ENCODE assay signal across 15 cellular contexts in the genomic region with DNA sequence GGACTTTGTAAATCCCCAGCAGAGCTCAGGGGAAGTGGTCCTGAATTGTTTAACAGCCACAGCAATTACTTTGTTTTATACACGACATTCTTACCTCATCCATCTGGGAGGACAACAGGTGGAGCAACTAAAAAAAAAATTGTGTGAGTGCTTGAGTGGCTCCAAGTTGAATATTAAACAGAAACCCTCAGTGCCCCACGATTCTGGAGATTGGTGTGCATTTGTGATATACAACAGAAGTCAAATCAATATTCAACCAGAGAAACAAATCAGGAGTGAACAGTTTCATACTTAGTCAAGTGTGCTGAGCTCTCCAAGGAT.
DNase-seq lines count a peak whose midpoint lies in the region; ATAC-seq, FAIRE-seq and TF ChIP-seq lines count a peak whose summit lies in the region.
"Had no signal": no experiment of that assay in that cellular context is flagged by ENCODE, and none has a peak within 500 bp of the region (broad histone marks: within the 10 kb centered on the region; RNA-seq: fewer than 3 reads in every experiment).

No MANE protein-coding gene starts in this region.

- DNase-seq in DMS53 treated with DMSO at 0.1 percent for 48 hours (lab: John Stamatoyannopoulos, UW; ENCODE audit: unreplicated experiment) (peak; percentile 42), WERI-Rb-1 (no peak), left lung (no peak), small intestine (peak; percentile 58), cortex of kidney (lab: John Stamatoyannopoulos, UW) (no peak)
- DNase-seq: GDM1, GOT3, NCI-H1105, NCI-H510A, SHP77, SK-N-SH had no signal

- 0 to 13% (median 3%) methylated on average over 2 of the region's 2 CpGs for whole genome bisulfite sequencing in small intestine, 3 donors

- no peak overlapping the region for H3K4me3 ChIP-seq in WERI-Rb-1 (ENCODE audit: low read depth, low read length)
- H3K4me3 ChIP-seq in left lung: no peak overlapping the region
- no peak overlapping the region for H3K4me3 ChIP-seq in small intestine (ENCODE audit: low read depth in 1 of 2, low read length in 2 of 2)
- H3K4me3 ChIP-seq: K562 had no signal

- TF ChIP-seq CTCF in WERI-Rb-1 (IDR thresholded peaks at IDR 0.05; ENCODE audit: low read depth, low read length): no peak
- no peak for TF ChIP-seq CTCF in left lung (IDR thresholded peaks at IDR 0.05)

- H3K36me3 ChIP-seq in WERI-Rb-1 (no peaks in the 10 kb centered on the region), left lung (no peaks in the 10 kb centered on the region), small intestine (ENCODE audit: control insufficient read depth in 2 of 2, insufficient read depth in 2 of 2, low read length in 2 of 2) (no peaks in the 10 kb centered on the region)

- peak; percentile 24 for ATAC-seq in left lung
- ATAC-seq in GM19463 (IDR thresholded peaks at IDR 0.05; ENCODE audit: unreplicated experiment): no peak
- ATAC-seq in GM18519 (IDR thresholded peaks at IDR 0.05; ENCODE audit: low FRiP score, unreplicated experiment): no peak
- ATAC-seq: K562 had no signal

- peaks cover 2% of the 10 kb centered on the region for H3K9me3 ChIP-seq in WERI-Rb-1 (ENCODE audit: severe bottlenecking)
- no peaks in the 10 kb centered on the region for H3K9me3 ChIP-seq in left lung
- H3K9me3 ChIP-seq in small intestine (ENCODE audit: control insufficient read depth, low read depth): no peaks in the 10 kb centered on the region
- H3K9me3 ChIP-seq: SK-N-SH had no signal

- H3K27ac ChIP-seq in WERI-Rb-1: peak overlapping the region; percentile 56
- no peak overlapping the region for H3K27ac ChIP-seq in left lung
- no peak overlapping the region for H3K27ac ChIP-seq in small intestine (ENCODE audit: low read depth in 1 of 2, low read length in 1 of 2)
- H3K27ac ChIP-seq: C4-2B had no signal

- FAIRE-seq in small intestine (lab: Jason Lieb, UNC): no peak
- FAIRE-seq: K562 had no signal

- H3K27me3 ChIP-seq in WERI-Rb-1 (ENCODE audit: insufficient read depth, low read depth, severe bottlenecking): no peaks in the 10 kb centered on the region
- H3K27me3 ChIP-seq in left lung: no peaks in the 10 kb centered on the region
- no peaks in the 10 kb centered on the region for H3K27me3 ChIP-seq in small intestine (ENCODE audit: control insufficient read depth in 2 of 2, insufficient read depth in 2 of 2, low read length in 2 of 2)

- intact Hi-C loops in left lung (cut with DNase I): no loop called here

- H3K4me1 ChIP-seq in left lung: no peaks in the 10 kb centered on the region
- H3K4me1 ChIP-seq in small intestine (ENCODE audit: control insufficient read depth in 2 of 2, insufficient read depth in 1 of 2, low read depth in 1 of 2, low read length in 1 of 2): no peaks in the 10 kb centered on the region

Comparison
In these comparisons a context has a peak if more than half of its experiments do, and no peak if none do; other contexts are left out.
1. DNase-seq: peak in DMS53 treated with DMSO at 0.1 percent for 48 hours (single experiment) and small intestine (single experiment); none in WERI-Rb-1 (single experiment), left lung (0 of 2) and cortex of kidney (single experiment).